8 cellular contexts compared by ENCODE assay signal in genomic region chr15:64775551-64776401, GRCh38. TPM values are rescaled to one million over a fixed set of nuclear protein-coding genes. Genes with fewer than 3 reads are reported as not detected.
DNase-seq lines count a peak whose midpoint lies in the region; ATAC-seq, FAIRE-seq and TF ChIP-seq lines count a peak whose summit lies in the region.

Gene RBPMS2, minus strand, starts transcription at chr15:64775589. Its CDS starts 270 bp downstream, at chr15:64775319.

- H3K27ac ChIP-seq in HepG2 (ENCODE audit: extremely low read length, insufficient read depth, low read length): no peak within 1 kb of the TSS
- H3K27ac ChIP-seq in thymus (ENCODE audit: low read depth): no peak within 1 kb of the TSS

- no peaks in the 10 kb centered on the region for H4K20me1 ChIP-seq in HepG2 (ENCODE audit: insufficient read depth, low read length)

- H3K4me2 ChIP-seq in HepG2 (ENCODE audit: low read depth, low read length): peak within 1 kb of the TSS; percentile 69

- H2AFZ ChIP-seq in HepG2 (ENCODE audit: low read length): no peak within 1 kb of the TSS

- in situ Hi-C loops in astrocyte of the spinal cord (cut with HindIII; ENCODE audit: low sequenced_read_pairs) (no loop called here), HepG2 (cut with HindIII; ENCODE audit: extremely low pct_ligation_motif_present, low pct_unique_long_range_greater_than_20kb) (no loop called here)

- BruUV-seq in HepG2 (replicated peaks; lab: Mats Ljungman, UMichigan): no TSS peak

- H3K4me1 ChIP-seq in HepG2 (ENCODE audit: insufficient read depth, low read length) (peaks cover 8% of the 10 kb centered on the region), thymus (ENCODE audit: control insufficient read depth, insufficient read depth, low read length) (no peaks in the 10 kb centered on the region)

- CTCF ChIA-PET in HepG2 (lab: Yijun Ruan, JAX; ENCODE audit: low intra/inter-chr PET ratio, low total read pairs): no interaction called here

- POLR2A ChIA-PET in HepG2 (lab: Yijun Ruan, JAX): no interaction called here

- H3K27me3 ChIP-seq in HepG2 (ENCODE audit: control insufficient read depth in 1 of 2, insufficient read depth in 2 of 2, low read length in 2 of 2): peaks cover 7 to 45% of the 10 kb centered on the region in 2 experiments; a peak in 4 of 5 replicates
- H3K27me3 ChIP-seq in thymus (ENCODE audit: control insufficient read depth, insufficient read depth): peaks cover 39% of the 10 kb centered on the region

- no peaks in the 10 kb centered on the region for H3K79me2 ChIP-seq in HepG2 (ENCODE audit: insufficient read depth, low read length)

- no peaks in the 10 kb centered on the region for H3K9me3 ChIP-seq in HepG2 (ENCODE audit: low read length)
- H3K9me3 ChIP-seq in thymus (ENCODE audit: control insufficient read depth): no peaks in the 10 kb centered on the region

- intact Hi-C loops in HepG2 (cut with micrococcal nuclease; ENCODE audit: unreplicated experiment): no loop called here

- TF ChIP-seq EP300 in HepG2 (IDR thresholded peaks at IDR 0.05; ENCODE audit: low read depth in 2 of 2, low read length in 2 of 2) (no peak), HepG2 (CRISPR knock-in tag; IDR thresholded peaks at IDR 0.05; ENCODE audit: borderline replicate concordance) (no peak)

- no peaks in the 10 kb centered on the region for H3K36me3 ChIP-seq in HepG2 (replicated peaks in 1 of 2; ENCODE audit: control insufficient read depth in 1 of 2, insufficient read depth in 2 of 2, low read length in 2 of 2)
- no peaks in the 10 kb centered on the region for H3K36me3 ChIP-seq in thymus (ENCODE audit: control insufficient read depth, insufficient read depth)

- 16% methylated on average over 21 of the region's 90 CpGs for WGBS in HepG2 (ENCODE audit: low lambda C conversion rate)
- WGBS in thymus: 1% methylated on average over 86 of the region's 90 CpGs

- TF ChIP-seq CTCF in astrocyte of the spinal cord (IDR thresholded peaks at IDR 0.05; ENCODE audit: low read depth, low read length) (no peak), HepG2 (CRISPR knock-in tag; IDR thresholded peaks at IDR 0.05) (no peak)

- TF ChIP-seq POLR2A in HepG2 (IDR thresholded peaks at IDR 0.05; ENCODE audit: insufficient read depth in 1 of 2, low read depth in 2 of 2, low read length in 2 of 2): no peak

- DNase-seq in AG08396 (ENCODE audit: low spot score): peak; percentile 40
- DNase-seq in astrocyte of the spinal cord (ENCODE audit: low read depth, low spot score): no peak
- DNase-seq in HepG2 (ENCODE audit: low spot score): no peak
- no peak for DNase-seq in activated gamma-delta T cell (lab: John Stamatoyannopoulos, UW)
- DNase-seq in HK-2 (ENCODE audit: unreplicated experiment): no peak
- DNase-seq in pons (ENCODE audit: low spot score): no peak

- ATAC-seq in HG03432 (IDR thresholded peaks at IDR 0.05; ENCODE audit: unreplicated experiment): peak; percentile 34
- no peak for ATAC-seq in HepG2

- H3K9ac ChIP-seq in HepG2 (ENCODE audit: insufficient read depth, low read depth, low read length): no peak within 1 kb of the TSS

- no peak for TF ChIP-seq RAD21 in HepG2 (CRISPR knock-in tag; IDR thresholded peaks at IDR 0.05)

- H3K4me3 ChIP-seq in astrocyte of the spinal cord (ENCODE audit: low read depth, low read length) (peak within 1 kb of the TSS; percentile 43), HepG2 (replicated peaks in 1 of 3; ENCODE audit: insufficient read depth in 1 of 3, low read depth in 2 of 3, low read length in 3 of 3) (peak within 1 kb of the TSS; percentile 54 to 69 (median 62)), thymus (ENCODE audit: low read length) (peak within 1 kb of the TSS; percentile 59)

- no peak for FAIRE-seq in HepG2 (lab: Jason Lieb, UNC)

TF ChIP-seq in HepG2, 621 proteins besides CTCF, POLR2A, EP300 and RAD21:
- TF ChIP-seq ATRX (CRISPR knock-in tag; IDR thresholded peaks at IDR 0.05; ENCODE audit: borderline replicate concordance) (no peak), ZFP91 (CRISPR knock-in tag; IDR thresholded peaks at IDR 0.05; ENCODE audit: borderline replicate concordance) (peak; percentile 69), ZNF768 (CRISPR knock-in tag; IDR thresholded peaks at IDR 0.05) (peak; percentile 95)

RNA-seq across cellular contexts. Expression of gene RBPMS2, which starts in this region (rescaled TPM):
- not detected in 2 replicates for total RNA-seq in HepG2 (2016; rRNA removed; fragmentation: Illumina TruSeq; extraction: Trizol)
- not detected in 2 replicates for total RNA-seq in HepG2 (2016; cell fraction: cytosol; rRNA removed; fragmentation: Illumina TruSeq; extraction: Trizol; ENCODE audit: low read depth)
- not detected in 2 replicates for total RNA-seq in HepG2 (2016; cell fraction: insoluble cytoplasmic fraction; rRNA removed; fragmentation: Illumina TruSeq; extraction: Trizol)
- total RNA-seq in HepG2 (2016; cell fraction: membrane; rRNA removed; fragmentation: Illumina TruSeq; extraction: Trizol): 0.12 TPM in 1 of 2 replicates, not detected in the other
- not detected in 2 replicates for total RNA-seq in HepG2 (2016; cell fraction: nucleus; rRNA removed; fragmentation: Illumina TruSeq; extraction: Trizol)
- polyA plus RNA-seq in HepG2 (2011; rRNA removed) (0.08 and 0.16 TPM in 2 replicates), thymus (4.2 TPM)
- polyA plus RNA-seq in HepG2 (2011; cell fraction: cytosol; rRNA removed): 0.08 and 0.10 TPM in 2 replicates
- 0.14 and 0.26 TPM in 2 replicates for polyA plus RNA-seq in HepG2 (2011; cell fraction: nucleus; rRNA removed)
- polyA plus RNA-seq in HepG2 (2012): 0.08 and 0.44 TPM in 2 replicates
- 0.72 and 1.0 TPM in 2 replicates for polyA plus RNA-seq in HepG2 (2016; cell fraction: cytosol; fragmentation: Illumina TruSeq; extraction: Trizol; ENCODE audit: low read depth)
- polyA plus RNA-seq in HepG2 (2016; cell fraction: insoluble cytoplasmic fraction; fragmentation: Illumina TruSeq; extraction: Trizol; ENCODE audit: low read depth): 0.46 and 0.60 TPM in 2 replicates
- 1.2 and 1.5 TPM in 2 replicates for polyA plus RNA-seq in HepG2 (2016; cell fraction: membrane; fragmentation: Illumina TruSeq; extraction: Trizol; ENCODE audit: low read depth)
- 0.52 and 0.70 TPM in 2 replicates for polyA plus RNA-seq in HepG2 (2016; cell fraction: nucleus; fragmentation: Illumina TruSeq; extraction: Trizol; ENCODE audit: insufficient read depth, low read depth)
- polyA minus RNA-seq in HepG2 (2011; rRNA and poly(A)+ RNA removed; ENCODE audit: low replicate concordance): 0.10 and 0.94 TPM in 2 replicates
- polyA minus RNA-seq in HepG2 (2011; cell fraction: cytosol; rRNA and poly(A)+ RNA removed): not detected in 2 replicates
- polyA minus RNA-seq in HepG2 (2011; cell fraction: nucleus; rRNA and poly(A)+ RNA removed): not detected in 2 replicates
